ENCODE assay signal across 1 cellular context in genomic region chr9:124274228-124274627, GRCh38.
TF ChIP-seq lines count a peak whose summit lies in the region.

No MANE protein-coding gene starts in this region.

TF ChIP-seq in GM12878, 131 proteins besides CTCF, POLR2A, EP300 and RAD21:
- 0 out of 2 replicates have a peak, but pooled peaks have one; percentile 6 for TF ChIP-seq POLR2AphosphoS5 (IDR thresholded peaks at IDR 0.05; ENCODE audit: low read length)
- no peak for TF ChIP-seq MLLT1 (IDR thresholded peaks at IDR 0.05)
- TF ChIP-seq STAT3 (IDR thresholded peaks at IDR 0.05; ENCODE audit: low read depth, low read length) = no peak
